27 cellular contexts compared by ENCODE assay signal in genomic region chr10:77590344-77591237, GRCh38. TPM values are rescaled to one million over a fixed set of nuclear protein-coding genes. Genes with fewer than 3 reads are reported as not detected.
DNase-seq lines count a peak whose midpoint lies in the region; ATAC-seq, FAIRE-seq and TF ChIP-seq lines count a peak whose summit lies in the region.
"Had no signal": no experiment of that assay in that cellular context is flagged by ENCODE, and none has a peak within 500 bp of the region (broad histone marks: within the 10 kb centered on the region; RNA-seq: fewer than 3 reads in every experiment).

No MANE protein-coding gene starts in this region.

- H3K27ac Mint-ChIP-seq in activated CD8-positive, alpha-beta T cell treated with anti-CD3 and anti-CD28 coated beads, Interleukin-2, amount 10 ng/mL, durations not matched to agents 7 days and 5 days, result no peak overlapping the region
- H3K27ac Mint-ChIP-seq: activated T-cell treated with anti-CD3 and anti-CD28 coated beads, Interleukin-2, amount 50 U/mL, for 72 hours; nephron; T-helper 1 cell treated with Interleukin-12 subunit alpha and Interleukin-12 subunit beta and Interleukin-4 antibody, amounts not matched to agents 30 μg/mL and 1 μg/mL, for 36 hours had no signal

- H3K4me1 Mint-ChIP-seq in activated CD8-positive, alpha-beta T cell treated with anti-CD3 and anti-CD28 coated beads, Interleukin-2, amount 10 ng/mL, durations not matched to agents 7 days and 5 days (ENCODE audit: low read depth), result no peaks in the 10 kb centered on the region
- H3K4me1 Mint-ChIP-seq: central memory CD8-positive, alpha-beta T cell had no signal

- no peaks in the 10 kb centered on the region for H3K36me3 Mint-ChIP-seq in activated CD8-positive, alpha-beta T cell treated with anti-CD3 and anti-CD28 coated beads, Interleukin-2, amount 10 ng/mL, durations not matched to agents 7 days and 5 days (ENCODE audit: low read depth)

- ATAC-seq in A549, result no peak
- peak in 7 of 8 donors; percentile 35 to 74 (median 59) for ATAC-seq in heart right ventricle
- peak; percentile 27 to 48 (median 42) for ATAC-seq in psoas muscle
- ATAC-seq in HG02610 (IDR thresholded peaks at IDR 0.05; ENCODE audit: unreplicated experiment), result no peak
- ATAC-seq in activated CD8-positive, alpha-beta T cell treated with anti-CD3 and anti-CD28 coated beads, Interleukin-2, amount 10 ng/mL, durations not matched to agents 7 days and 5 days, result no peak
- ATAC-seq in HG02870 (IDR thresholded peaks at IDR 0.05; ENCODE audit: unreplicated experiment), result no peak
- ATAC-seq: activated T-cell treated with anti-CD3 and anti-CD28 coated beads, Interleukin-2, amount 50 U/mL, for 72 hours had no signal

- CTCF ChIA-PET in A549 (lab: Yijun Ruan, JAX) (interaction anchor here (0.6 to 1.0 kb wide), 2 partner anchors 146 to 425 kb away, joined by 3 to 4 read pairs; no protein-coding TSS in a partner anchor), RWPE1 (lab: Yijun Ruan, JAX) (interaction anchor here (0.6 kb wide), 1 partner anchor 341 kb away, joined by 3 read pairs; no protein-coding TSS in a partner anchor)
- CTCF ChIA-PET in activated CD8-positive, alpha-beta T cell treated with anti-CD3 and anti-CD28 coated beads, Interleukin-2, amount 10 ng/mL, durations not matched to agents 7 days and 5 days (lab: Charles Lee), result no interaction called here

- H3K27ac ChIP-seq in A549 (peak overlapping the region; percentile 42 to 91; a peak in 4 of 6 replicates), RWPE1 (peak overlapping the region; percentile 53), heart right ventricle (peak overlapping the region in 4 of 10 donors; percentile 16 to 58 (median 26)), psoas muscle (peak overlapping the region; percentile 77)
- H3K27ac ChIP-seq: BLaER1 had no signal

- peaks cover 16% of the 10 kb centered on the region for H3K27me3 Mint-ChIP-seq in activated CD8-positive, alpha-beta T cell treated with anti-CD3 and anti-CD28 coated beads, Interleukin-2, amount 10 ng/mL, durations not matched to agents 7 days and 5 days (ENCODE audit: low read depth)

- no peak for TF ChIP-seq POLR2A in A549 (IDR thresholded peaks at IDR 0.05; ENCODE audit: low read length)

- H3K4me3 ChIP-seq in A549 (no peak overlapping the region), heart right ventricle (no peak overlapping the region), psoas muscle (no peak overlapping the region)
- H3K4me3 ChIP-seq: BLaER1, Peyer's patch had no signal

- no peak for DNase-seq in A549 (ENCODE audit: low read depth in 1 of 2, low spot score in 1 of 2)
- DNase-seq in RWPE1 (ENCODE audit: low spot score), result no peak
- no peak for DNase-seq in heart right ventricle
- DNase-seq in psoas muscle, result peak; percentile 45 to 60
- DNase-seq in hepatic stellate cell (ENCODE audit: low spot score), result no peak
- no peak for DNase-seq in activated CD8-positive, alpha-beta T cell treated with anti-CD3 and anti-CD28 coated beads, Interleukin-2, amount 10 ng/mL, durations not matched to agents 7 days and 5 days
- DNase-seq: activated CD4-positive, alpha-beta T cell treated with anti-CD3 and anti-CD28 coated beads for 4 hours; activated naive CD4-positive, alpha-beta T cell treated with anti-CD3 and anti-CD28 coated beads, Interleukin-2, amount 50 U/mL, for 16 hours; activated T-cell treated with anti-CD3 and anti-CD28 coated beads, Interleukin-2, amount 50 U/mL, for 72 hours; anterior cingulate cortex; effector CD4-positive, alpha-beta T cell; kidney glomerular epithelial cell; NCI-H1105; NCI-H510A; stimulated activated CD4-positive, alpha-beta T cell treated with anti-CD3 and anti-CD28 coated beads, Interleukin-4, amount 100 ng/mL, for 1 hour; stimulated activated naive CD4-positive, alpha-beta T cell; trophoblast cell had no signal

- WGBS in A549 (ENCODE audit: missing lambda C conversion rate), result 89% methylated on average over 30 of the region's 32 CpGs
- WGBS in heart right ventricle, 2 donors, result 82 to 84% methylated on average over 31 to 32 of the region's 32 CpGs
- WGBS in psoas muscle, 3 donors, result 59 to 72% (median 62%) methylated on average over 28 to 32 of the region's 32 CpGs

- H3K4me3 Mint-ChIP-seq in activated CD8-positive, alpha-beta T cell treated with anti-CD3 and anti-CD28 coated beads, Interleukin-2, amount 10 ng/mL, durations not matched to agents 7 days and 5 days, result no peak overlapping the region
- H3K4me3 Mint-ChIP-seq: activated T-cell treated with anti-CD3 and anti-CD28 coated beads, Interleukin-2, amount 50 U/mL, for 72 hours; central memory CD8-positive, alpha-beta T cell; nephron; T-helper 1 cell treated with Interleukin-12 subunit alpha and Interleukin-12 subunit beta and Interleukin-4 antibody, amounts not matched to agents 30 μg/mL and 1 μg/mL, for 36 hours had no signal

- TF ChIP-seq RAD21 in A549 (conservative IDR thresholded peaks at IDR 0.05 in 1 of 2, IDR thresholded peaks at IDR 0.05 in 1 of 2), result no peak

- no peaks in the 10 kb centered on the region for H3K9me3 ChIP-seq in A549
- no peaks in the 10 kb centered on the region for H3K9me3 ChIP-seq in heart right ventricle
- no peaks in the 10 kb centered on the region for H3K9me3 ChIP-seq in psoas muscle
- H3K9me3 ChIP-seq: Peyer's patch had no signal

- FAIRE-seq in A549 (lab: Jason Lieb, UNC), result no peak
- FAIRE-seq: GM18507, H54 had no signal

- H3K27me3 ChIP-seq in heart right ventricle (peaks cover 0 to 9% (median 0%) of the 10 kb centered on the region in 7 donors), psoas muscle (ENCODE audit: insufficient read depth in 3 of 3, low read length in 2 of 3) (no peaks in the 10 kb centered on the region)
- H3K27me3 ChIP-seq: BLaER1, Peyer's patch had no signal

- H3K9me3 Mint-ChIP-seq in activated CD8-positive, alpha-beta T cell treated with anti-CD3 and anti-CD28 coated beads, Interleukin-2, amount 10 ng/mL, durations not matched to agents 7 days and 5 days (ENCODE audit: insufficient read depth), result no peaks in the 10 kb centered on the region
- H3K9me3 Mint-ChIP-seq: activated T-cell treated with anti-CD3 and anti-CD28 coated beads, Interleukin-2, amount 50 U/mL, for 72 hours; central memory CD8-positive, alpha-beta T cell; nephron; T-helper 1 cell treated with Interleukin-12 subunit alpha and Interleukin-12 subunit beta and Interleukin-4 antibody, amounts not matched to agents 30 μg/mL and 1 μg/mL, for 36 hours had no signal

- no peak for TF ChIP-seq CTCF in A549 (IDR thresholded peaks at IDR 0.05)
- no peak for TF ChIP-seq CTCF in RWPE1 (conservative IDR thresholded peaks at IDR 0.05; ENCODE audit: low read depth)
- no peak for TF ChIP-seq CTCF in heart right ventricle (IDR thresholded peaks at IDR 0.05)
- no peak for TF ChIP-seq CTCF in psoas muscle (IDR thresholded peaks at IDR 0.05)

- no peak overlapping the region for H3K4me2 ChIP-seq in A549
- H3K4me2 ChIP-seq: BLaER1 had no signal

- no peaks in the 10 kb centered on the region for H3K36me3 ChIP-seq in heart right ventricle
- H3K36me3 ChIP-seq in psoas muscle (ENCODE audit: insufficient read depth in 1 of 2, low read depth in 1 of 2), result no peaks in the 10 kb centered on the region
- H3K36me3 ChIP-seq: BLaER1, Peyer's patch had no signal

- no peak for TF ChIP-seq EP300 in A549 (IDR thresholded peaks at IDR 0.05)

- POLR2A ChIA-PET in A549 (lab: Yijun Ruan, JAX) (no interaction called here), RWPE1 (lab: Yijun Ruan, JAX; ENCODE audit: low non-redundant PET) (no interaction called here)
- POLR2A ChIA-PET in activated CD8-positive, alpha-beta T cell treated with anti-CD3 and anti-CD28 coated beads, Interleukin-2, amount 10 ng/mL, durations not matched to agents 7 days and 5 days (lab: Charles Lee), result no interaction called here

- H3K4me1 ChIP-seq in A549 (peaks cover 65% of the 10 kb centered on the region), heart right ventricle (peaks cover 0 to 30% (median 0%) of the 10 kb centered on the region in 9 donors), psoas muscle (peaks cover 50% of the 10 kb centered on the region)

- intact Hi-C loops in heart right ventricle (cut with DNase I) (no loop called here), psoas muscle (cut with DNase I) (loop anchor here in 1 of 2 donors (5.0 kb wide), 1 partner anchor 47 kb away; the partner anchor contains the start of gene KCNMA1)

TF ChIP-seq in A549, 52 proteins besides CTCF, POLR2A, EP300 and RAD21:
- no peak for TF ChIP-seq RARB (CRISPR knock-in tag; IDR thresholded peaks at IDR 0.05)
- TF ChIP-seq PBX3 (IDR thresholded peaks at IDR 0.05), result no peak
- TF ChIP-seq ZFP36 (IDR thresholded peaks at IDR 0.05; ENCODE audit: borderline replicate concordance, partially characterized antibody), result no peak

RNA-seq across cellular contexts. Expression of gene KCNMA1, which starts 47.0 kb away (rescaled TPM):
- 14.9 and 16.2 TPM in 2 replicates for polyA plus RNA-seq in A549 (2011; rRNA removed)
- polyA plus RNA-seq in A549 (2012; cell fraction: cytosol; rRNA removed), result 36.9 and 42.2 TPM in 2 replicates
- 50.8 and 52.5 TPM in 2 replicates for polyA plus RNA-seq in A549 (2012; cell fraction: nucleus; rRNA removed)
- 30.6 to 36.7 TPM (median 34.2 TPM) in 3 replicates for polyA plus RNA-seq in A549 (2017; fragmentation: RNase III; extraction: RNeasy Plus Mini Kit Qiagen cat#74134 plus additional on column Dnase treatment)
- 29.5 and 33.5 TPM in 2 replicates for polyA minus RNA-seq in A549 (2011; rRNA and poly(A)+ RNA removed)
- total RNA-seq in heart right ventricle, result 1 to 10 TPM; 1.2 to 5.3 (median 2.0) TPM
- under 1 TPM; 0.59 to 0.95 TPM for polyA plus RNA-seq in heart right ventricle
- total RNA-seq in psoas muscle, result 10 to 100 TPM in 3 of 4 donors, 1 to 10 TPM in 1; 7.9 to 53.0 (median 21.3) TPM
- 10 to 100 TPM; 41.9 to 49.0 (median 47.4) TPM for polyA plus RNA-seq in psoas muscle
- under 1 TPM; 0.16 TPM for total RNA-seq in activated CD8-positive, alpha-beta T cell treated with anti-CD3 and anti-CD28 coated beads, Interleukin-2, amount 10 ng/mL, durations not matched to agents 7 days and 5 days
- total RNA-seq: SK-MEL-5 had no signal

Comparison
In these comparisons a context has a peak if more than half of its experiments do, and no peak if none do; other contexts are left out.
1. ATAC-seq: peak in heart right ventricle (7 of 8) and psoas muscle (4 of 4); none in A549 (0 of 2), HG02610 (single experiment), activated CD8-positive, alpha-beta T cell treated with anti-CD3 and anti-CD28 coated beads, Interleukin-2, amount 10 ng/mL, durations not matched to agents 7 days and 5 days (single experiment) and HG02870 (single experiment).
2. DNase-seq: peak in psoas muscle (2 of 2); none in A549 (0 of 2), RWPE1 (single experiment), heart right ventricle (0 of 2), hepatic stellate cell (single experiment) and activated CD8-positive, alpha-beta T cell treated with anti-CD3 and anti-CD28 coated beads, Interleukin-2, amount 10 ng/mL, durations not matched to agents 7 days and 5 days (single experiment).